Comparison of ENCODE assay signal across 12 cellular contexts in genomic region chr2:213188971-213189899, GRCh38. TPM values are rescaled to one million over a fixed set of nuclear protein-coding genes. Genes with fewer than 3 reads are reported as not detected.
A peak's percentile ranks its signal among the peaks of the same experiment; 100 is the strongest.
DNase-seq lines count a peak whose midpoint lies in the region; ATAC-seq and TF ChIP-seq lines count a peak whose summit lies in the region.
"Had no signal": no experiment of that assay in that cellular context is flagged by ENCODE, and none has a peak within 500 bp of the region (broad histone marks: within the 10 kb centered on the region; RNA-seq: fewer than 3 reads in every experiment).

No MANE protein-coding gene starts in this region.

- peak overlapping the region; percentile 70 for H3K9ac ChIP-seq in HUES64 (ENCODE audit: low read depth, low read length)
- H3K9ac ChIP-seq: BLaER1 treated with 17β-estradiol and CSF1 and Interleukin-3, amounts not matched to agents 10 nM and 100 nM had no signal

- intact Hi-C loops in body of pancreas (cut with DNase I) (no loop called here), adrenal gland (cut with DNase I) (no loop called here)

- TF ChIP-seq CTCF in body of pancreas (IDR thresholded peaks at IDR 0.05) (no peak), adrenal gland (IDR thresholded peaks at IDR 0.05) (no peak)

- no peak for TF ChIP-seq POLR2A in body of pancreas (IDR thresholded peaks at IDR 0.05)
- no peak for TF ChIP-seq POLR2A in adrenal gland (IDR thresholded peaks at IDR 0.05)

- WGBS in HUES64 = 7% methylated on average over 16 of the region's 16 CpGs
- 23 to 26% methylated on average over 16 of the region's 16 CpGs for WGBS in body of pancreas, 2 donors
- WGBS in adrenal gland, 4 donors = 34 to 42% (median 38%) methylated on average over 16 of the region's 16 CpGs

- H3K9me3 ChIP-seq in HUES64 (ENCODE audit: insufficient read depth, low read depth, low read length) (no peaks in the 10 kb centered on the region; the same call in 1 of the 2 replicates), body of pancreas (no peaks in the 10 kb centered on the region), adrenal gland (replicated peaks in 1 of 3) (no peaks in the 10 kb centered on the region)
- H3K9me3 ChIP-seq: thoracic aorta had no signal

- ATAC-seq in body of pancreas (peak; percentile 59), GM21447 (IDR thresholded peaks at IDR 0.05; ENCODE audit: unreplicated experiment) (no peak)

- no peaks in the 10 kb centered on the region for H3K36me3 ChIP-seq in HUES64 (ENCODE audit: insufficient read depth, low read length)
- H3K36me3 ChIP-seq in body of pancreas (replicated peaks in 1 of 2; ENCODE audit: insufficient read depth in 1 of 2, low read depth in 2 of 2) = no peaks in the 10 kb centered on the region
- no peaks in the 10 kb centered on the region for H3K36me3 ChIP-seq in adrenal gland (replicated peaks in 1 of 2)
- H3K36me3 ChIP-seq: BLaER1 treated with 17β-estradiol and CSF1 and Interleukin-3, amounts not matched to agents 10 nM and 100 nM; spleen; thoracic aorta had no signal

- DNase-seq in AG08395 (ENCODE audit: low spot score) (peak; percentile 50), body of pancreas (peak in 1 of 4 donors; percentile 5), iris pigment epithelial cell (ENCODE audit: low read depth) (peak; percentile 59), adrenal gland (no peak)
- no peak for DNase-seq in activated effector memory CD4-positive, alpha-beta T cell treated with anti-CD3 and anti-CD28 coated beads, Interleukin-2, amount 50 U/mL, for 16 hours
- DNase-seq in NK-92 treated with Interleukin-12 subunit alpha and Interleukin-12 subunit beta, amount 100 ng/mL, for 24 hours (lab: John Stamatoyannopoulos, UW) = no peak
- DNase-seq: activated naive CD4-positive, alpha-beta T cell treated with anti-CD3 and anti-CD28 coated beads, Interleukin-2, amount 10 ng/mL, durations not matched to agents 7 days and 5 days; spleen had no signal

- peak overlapping the region; percentile 53 for H3K4me3 ChIP-seq in HUES64 (ENCODE audit: low read length)
- H3K4me3 ChIP-seq in body of pancreas = no peak overlapping the region
- no peak overlapping the region for H3K4me3 ChIP-seq in adrenal gland
- H3K4me3 ChIP-seq: BLaER1 treated with 17β-estradiol and CSF1 and Interleukin-3, amounts not matched to agents 10 nM and 100 nM; spleen; thoracic aorta had no signal

- H3K27me3 ChIP-seq in HUES64 (ENCODE audit: insufficient read depth, low read length) = no peaks in the 10 kb centered on the region
- no peaks in the 10 kb centered on the region for H3K27me3 ChIP-seq in body of pancreas
- no peaks in the 10 kb centered on the region for H3K27me3 ChIP-seq in adrenal gland
- H3K27me3 ChIP-seq: BLaER1 treated with 17β-estradiol and CSF1 and Interleukin-3, amounts not matched to agents 10 nM and 100 nM; spleen had no signal

- H3K27ac ChIP-seq in HUES64 (ENCODE audit: low read depth, low read length) (peak overlapping the region; percentile 94), body of pancreas (peak overlapping the region in 2 of 4 donors; percentile 1 to 56), adrenal gland (no peak overlapping the region)
- H3K27ac ChIP-seq: BLaER1 treated with 17β-estradiol and CSF1 and Interleukin-3, amounts not matched to agents 10 nM and 100 nM; spleen; thoracic aorta had no signal

- peaks cover 43% of the 10 kb centered on the region for H3K4me1 ChIP-seq in HUES64 (ENCODE audit: insufficient read depth, low read length)
- H3K4me1 ChIP-seq in body of pancreas = peaks cover 8% of the 10 kb centered on the region
- no peaks in the 10 kb centered on the region for H3K4me1 ChIP-seq in adrenal gland (replicated peaks in 1 of 2)
- H3K4me1 ChIP-seq: BLaER1 treated with 17β-estradiol and CSF1 and Interleukin-3, amounts not matched to agents 10 nM and 100 nM; spleen had no signal

RNA-seq across cellular contexts. Expression of gene IKZF2, which starts 37.8 kb away (rescaled TPM):
- 1.2 TPM for polyA plus RNA-seq in HUES64 (2013, experiment 1 of 2)
- 2.5 TPM for polyA plus RNA-seq in HUES64 (2013, experiment 2 of 2)
- total RNA-seq in body of pancreas (1 to 10 TPM; 1.3 to 3.9 TPM), adrenal gland (10 to 100 TPM in 3 of 8 donors, 1 to 10 TPM in 5; 1.4 to 18.9 (median 9.3) TPM)
- polyA plus RNA-seq in adrenal gland = 1 to 10 TPM in 1 of 3 donors, under 1 TPM in 2; 0.44 to 4.9 (median 0.97) TPM

Comparison
In these comparisons a context has a peak if more than half of its experiments do, and no peak if none do; other contexts are left out.
1. DNase-seq: peak in AG08395 (single experiment) and iris pigment epithelial cell (single experiment); none in adrenal gland (0 of 7), activated effector memory CD4-positive, alpha-beta T cell treated with anti-CD3 and anti-CD28 coated beads, Interleukin-2, amount 50 U/mL, for 16 hours (single experiment) and NK-92 treated with Interleukin-12 subunit alpha and Interleukin-12 subunit beta, amount 100 ng/mL, for 24 hours (single experiment).